11 cellular contexts compared by ENCODE assay signal in the genomic region with DNA sequence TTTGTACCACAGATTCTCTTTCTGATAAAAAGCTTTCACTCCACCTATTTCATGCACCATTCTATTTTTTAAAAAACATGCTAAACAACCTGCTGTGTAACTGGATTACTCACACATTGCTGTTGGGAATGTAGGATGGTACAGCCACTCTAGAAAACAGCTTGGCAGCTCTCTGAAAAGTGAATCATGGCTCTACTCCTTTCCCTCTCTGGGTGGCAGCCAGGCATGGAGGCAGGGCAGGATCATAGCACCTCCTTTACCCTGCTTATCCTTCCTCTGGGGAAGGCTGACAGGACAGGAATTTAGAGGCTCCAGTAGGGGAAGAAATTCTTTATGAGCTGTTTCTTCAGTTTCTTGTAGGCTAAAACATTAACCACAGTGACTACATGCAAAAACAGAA. TPM values are rescaled to one million over a fixed set of nuclear protein-coding genes. Genes with fewer than 3 reads are reported as not detected.
A peak's percentile ranks its signal among the peaks of the same experiment; 100 is the strongest.
DNase-seq lines count a peak whose midpoint lies in the region; ATAC-seq, FAIRE-seq and TF ChIP-seq lines count a peak whose summit lies in the region.
"Had no signal": no experiment of that assay in that cellular context is flagged by ENCODE, and none has a peak within 500 bp of the region (broad histone marks: within the 10 kb centered on the region; RNA-seq: fewer than 3 reads in every experiment).

No MANE protein-coding gene starts in this region.

- H3K4me2 ChIP-seq in A549 = peak overlapping the region; percentile 26

- ATAC-seq in A549 = peak; percentile 81 to 92
- ATAC-seq in left lobe of liver = peak; percentile 46
- no peak for ATAC-seq in GM18502 (IDR thresholded peaks at IDR 0.05; ENCODE audit: poor library complexity, unreplicated experiment)
- ATAC-seq in GM19035 (IDR thresholded peaks at IDR 0.05; ENCODE audit: unreplicated experiment) = no peak

- no peak for TF ChIP-seq EP300 in A549 (IDR thresholded peaks at IDR 0.05)

- H3K27me3 Mint-ChIP-seq in CD14-positive monocyte (ENCODE audit: low read depth in 3 of 3) = peaks cover 0 to 2% (median 2%) of the 10 kb centered on the region in 3 donors

- H3K4me1 ChIP-seq in A549 (peaks cover 16% of the 10 kb centered on the region), BE2C (no peaks in the 10 kb centered on the region)

- FAIRE-seq in A549 (lab: Jason Lieb, UNC) = no peak
- FAIRE-seq: H1 had no signal

- H3K27ac Mint-ChIP-seq in CD14-positive monocyte = peak overlapping the region in 2 of 7 donors; percentile 22 to 41

- H3K36me3 ChIP-seq in brain microvascular endothelial cell (replicated peaks) (no peaks in the 10 kb centered on the region), BE2C (no peaks in the 10 kb centered on the region)

- TF ChIP-seq CTCF in A549 (IDR thresholded peaks at IDR 0.05) (no peak), brain microvascular endothelial cell (IDR thresholded peaks at IDR 0.05; ENCODE audit: low read depth, low read length, missing control alignments) (no peak), BE2C (IDR thresholded peaks at IDR 0.05; ENCODE audit: low read depth, low read length) (no peak), CD14-positive monocyte (IDR thresholded peaks at IDR 0.05) (no peak)

- H3K9me3 ChIP-seq in A549 (no peaks in the 10 kb centered on the region), BE2C (no peaks in the 10 kb centered on the region)

- H3K4me3 Mint-ChIP-seq in CD14-positive monocyte = no peak overlapping the region

- H3K27me3 ChIP-seq in brain microvascular endothelial cell (replicated peaks) (no peaks in the 10 kb centered on the region), BE2C (peaks cover 5% of the 10 kb centered on the region; the same call in 1 of the 2 replicates)

- TF ChIP-seq RAD21 in A549 (conservative IDR thresholded peaks at IDR 0.05 in 1 of 2, IDR thresholded peaks at IDR 0.05 in 1 of 2) = no peak

- peaks cover 0 to 2% (median 0%) of the 10 kb centered on the region in 7 donors for H3K9me3 Mint-ChIP-seq in CD14-positive monocyte

- in situ Hi-C loops in brain microvascular endothelial cell (cut with HindIII; ENCODE audit: low pct_ligation_motif_present, low sequenced_read_pairs) = no loop called here

- H3K36me3 Mint-ChIP-seq in CD14-positive monocyte = peaks cover 8 to 12% of the 10 kb centered on the region in 2 donors

- TF ChIP-seq POLR2A in A549 (IDR thresholded peaks at IDR 0.05; ENCODE audit: low read length) = no peak

- CTCF ChIA-PET in A549 (lab: Yijun Ruan, JAX) = interaction anchor here (0.6 to 2.6 kb wide), 6 partner anchors 9 to 485 kb away, joined by 3 to 13 read pairs (median 4); no protein-coding TSS in a partner anchor

- POLR2A ChIA-PET in A549 (lab: Yijun Ruan, JAX) = no interaction called here

- H3K4me3 ChIP-seq in A549 (no peak overlapping the region), brain microvascular endothelial cell (ENCODE audit: low read depth, low read length) (no peak overlapping the region), BE2C (ENCODE audit: low read depth, low read length) (no peak overlapping the region)

- peaks cover 57% of the 10 kb centered on the region for H3K4me1 Mint-ChIP-seq in CD14-positive monocyte

- intact Hi-C loops in CD14-positive monocyte (cut with micrococcal nuclease) = no loop called here

- H3K27ac ChIP-seq in A549 (no peak overlapping the region), brain microvascular endothelial cell (no peak overlapping the region)

- peak; percentile 10 to 37 for DNase-seq in A549 (ENCODE audit: low read depth in 1 of 2, low spot score in 1 of 2)
- peak; percentile 33 for DNase-seq in GOT3 (lab: John Stamatoyannopoulos, UW)
- DNase-seq in brain microvascular endothelial cell = peak; percentile 41
- no peak for DNase-seq in left lobe of liver (ENCODE audit: low spot score)
- DNase-seq in BE2C = no peak
- no peak for DNase-seq in CD14-positive monocyte (ENCODE audit: low spot score)
- DNase-seq: activated gamma-delta T cell, NCI-H2227 treated with DMSO at 0.1 percent for 48 hours had no signal

TF ChIP-seq in A549, 52 proteins besides CTCF, POLR2A, EP300 and RAD21:
- TF ChIP-seq POLR2AphosphoS2 (conservative IDR thresholded peaks at IDR 0.05; ENCODE audit: low read length) (no peak), CHD2 (IDR thresholded peaks at IDR 0.05; ENCODE audit: low read length, partially characterized antibody) (no peak)
- TF ChIP-seq, protein P1, sequence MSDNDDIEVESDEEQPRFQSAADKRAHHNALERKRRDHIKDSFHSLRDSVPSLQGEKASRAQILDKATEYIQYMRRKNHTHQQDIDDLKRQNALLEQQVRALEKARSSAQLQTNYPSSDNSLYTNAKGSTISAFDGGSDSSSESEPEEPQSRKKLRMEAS (IDR thresholded peaks at IDR 0.05) = 0 out of 2 replicates have a peak, but pooled peaks have one; percentile 11
- TF ChIP-seq, protein P2, sequence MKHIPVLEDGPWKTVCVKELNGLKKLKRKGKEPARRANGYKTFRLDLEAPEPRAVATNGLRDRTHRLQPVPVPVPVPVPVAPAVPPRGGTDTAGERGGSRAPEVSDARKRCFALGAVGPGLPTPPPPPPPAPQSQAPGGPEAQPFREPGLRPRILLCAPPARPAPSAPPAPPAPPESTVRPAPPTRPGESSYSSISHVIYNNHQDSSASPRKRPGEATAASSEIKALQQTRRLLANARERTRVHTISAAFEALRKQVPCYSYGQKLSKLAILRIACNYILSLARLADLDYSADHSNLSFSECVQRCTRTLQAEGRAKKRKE (CRISPR knock-in tag; IDR thresholded peaks at IDR 0.05; ENCODE audit: low read depth) = no peak
TF ChIP-seq in A549: peak in this region for 1.

RNA-seq across cellular contexts. Expression of a gene that starts 6.7 kb away (rescaled TPM):
- 0.09 TPM in 1 of 2 replicates, not detected in the other for polyA plus RNA-seq in A549 (2011; rRNA removed)
- 0.03 TPM in 1 of 2 replicates, not detected in the other for polyA plus RNA-seq in A549 (2012; cell fraction: cytosol; rRNA removed)
- polyA plus RNA-seq in A549 (2012; cell fraction: nucleus; rRNA removed) = not detected in 2 replicates
- polyA plus RNA-seq in A549 (2017; fragmentation: RNase III; extraction: RNeasy Plus Mini Kit Qiagen cat#74134 plus additional on column Dnase treatment) = 0.13 TPM in 1 of 3 replicates, not detected in the others
- not detected in 2 replicates for polyA minus RNA-seq in A549 (2011; rRNA and poly(A)+ RNA removed)
- 0.78 TPM for total RNA-seq in left lobe of liver
- not detected for polyA plus RNA-seq in BE2C (2012; ENCODE audit: insufficient read depth, insufficient read length, low read depth)
- polyA plus RNA-seq in CD14-positive monocyte = 100 to 1,000 TPM; 359 to 394 TPM
- total RNA-seq: H1 had no signal
- polyA plus RNA-seq: H1 had no signal

RNA-seq across cellular contexts. Expression of a gene that starts 34.1 kb away (rescaled TPM):
- polyA plus RNA-seq in A549 (2011; rRNA removed) = 13.2 and 17.4 TPM in 2 replicates
- polyA plus RNA-seq in A549 (2012; cell fraction: cytosol; rRNA removed) = 2.5 and 2.8 TPM in 2 replicates
- 1.4 and 3.2 TPM in 2 replicates for polyA plus RNA-seq in A549 (2012; cell fraction: nucleus; rRNA removed)
- 4.2 to 4.5 TPM (median 4.2 TPM) in 3 replicates for polyA plus RNA-seq in A549 (2017; fragmentation: RNase III; extraction: RNeasy Plus Mini Kit Qiagen cat#74134 plus additional on column Dnase treatment)
- polyA minus RNA-seq in A549 (2011; rRNA and poly(A)+ RNA removed) = 4.1 and 4.5 TPM in 2 replicates
- total RNA-seq in left lobe of liver = 4.5 TPM
- 1.3 TPM for polyA plus RNA-seq in BE2C (2012; ENCODE audit: insufficient read depth, insufficient read length, low read depth)
- 10 to 100 TPM; 24.8 to 36.6 TPM for polyA plus RNA-seq in CD14-positive monocyte

RNA-seq across cellular contexts. Expression of a gene that starts 50.0 kb away (rescaled TPM):
- 2,499 and 2,743 TPM in 2 replicates for polyA plus RNA-seq in A549 (2011; rRNA removed)
- 3,589 and 4,526 TPM in 2 replicates for polyA plus RNA-seq in A549 (2012; cell fraction: cytosol; rRNA removed)
- 1,277 and 1,380 TPM in 2 replicates for polyA plus RNA-seq in A549 (2012; cell fraction: nucleus; rRNA removed)
- polyA plus RNA-seq in A549 (2017; fragmentation: RNase III; extraction: RNeasy Plus Mini Kit Qiagen cat#74134 plus additional on column Dnase treatment) = 1,913 to 2,040 TPM (median 1,987 TPM) in 3 replicates
- 1,277 and 1,661 TPM in 2 replicates for polyA minus RNA-seq in A549 (2011; rRNA and poly(A)+ RNA removed)
- total RNA-seq in left lobe of liver = 384 TPM
- polyA plus RNA-seq in BE2C (2012; ENCODE audit: insufficient read depth, insufficient read length, low read depth) = 1,095 TPM
- polyA plus RNA-seq in CD14-positive monocyte = 100 to 1,000 TPM; 599 to 618 TPM

RNA-seq across cellular contexts. Expression of a gene that starts 50.5 kb away (rescaled TPM):
- 0.09 TPM in 2 replicates for polyA plus RNA-seq in A549 (2011; rRNA removed)
- polyA plus RNA-seq in A549 (2012; cell fraction: cytosol; rRNA removed) = 0.01 and 0.03 TPM in 2 replicates
- polyA plus RNA-seq in A549 (2012; cell fraction: nucleus; rRNA removed) = 0.04 and 0.05 TPM in 2 replicates
- 0.03 to 0.13 TPM in 2 of 3 replicates, not detected in the other for polyA plus RNA-seq in A549 (2017; fragmentation: RNase III; extraction: RNeasy Plus Mini Kit Qiagen cat#74134 plus additional on column Dnase treatment)
- not detected in 2 replicates for polyA minus RNA-seq in A549 (2011; rRNA and poly(A)+ RNA removed)
- total RNA-seq in left lobe of liver = 74.8 TPM
- not detected for polyA plus RNA-seq in BE2C (2012; ENCODE audit: insufficient read depth, insufficient read length, low read depth)
- polyA plus RNA-seq in CD14-positive monocyte = 10 to 100 TPM; 47.9 to 61.2 TPM
- total RNA-seq: H1 had no signal
- polyA plus RNA-seq: H1 had no signal

Comparison
In these comparisons a context has a peak if more than half of its experiments do, and no peak if none do; other contexts are left out.
1. ATAC-seq: peak in A549 (2 of 2) and left lobe of liver (single experiment); none in GM18502 (single experiment) and GM19035 (single experiment).
2. DNase-seq: peak in A549 (2 of 2), GOT3 (single experiment) and brain microvascular endothelial cell (single experiment); none in left lobe of liver (single experiment), BE2C (single experiment) and CD14-positive monocyte (single experiment).
3. RNA of a gene that starts 6.7 kb away (polyA plus RNA-seq): 359 to 394 TPM in CD14-positive monocyte; 0.03 to 0.13 TPM in A549; every median in the first group is over 100 times any median in the second.